Comparison of ENCODE assay signal across 12 cellular contexts in the genomic region with DNA sequence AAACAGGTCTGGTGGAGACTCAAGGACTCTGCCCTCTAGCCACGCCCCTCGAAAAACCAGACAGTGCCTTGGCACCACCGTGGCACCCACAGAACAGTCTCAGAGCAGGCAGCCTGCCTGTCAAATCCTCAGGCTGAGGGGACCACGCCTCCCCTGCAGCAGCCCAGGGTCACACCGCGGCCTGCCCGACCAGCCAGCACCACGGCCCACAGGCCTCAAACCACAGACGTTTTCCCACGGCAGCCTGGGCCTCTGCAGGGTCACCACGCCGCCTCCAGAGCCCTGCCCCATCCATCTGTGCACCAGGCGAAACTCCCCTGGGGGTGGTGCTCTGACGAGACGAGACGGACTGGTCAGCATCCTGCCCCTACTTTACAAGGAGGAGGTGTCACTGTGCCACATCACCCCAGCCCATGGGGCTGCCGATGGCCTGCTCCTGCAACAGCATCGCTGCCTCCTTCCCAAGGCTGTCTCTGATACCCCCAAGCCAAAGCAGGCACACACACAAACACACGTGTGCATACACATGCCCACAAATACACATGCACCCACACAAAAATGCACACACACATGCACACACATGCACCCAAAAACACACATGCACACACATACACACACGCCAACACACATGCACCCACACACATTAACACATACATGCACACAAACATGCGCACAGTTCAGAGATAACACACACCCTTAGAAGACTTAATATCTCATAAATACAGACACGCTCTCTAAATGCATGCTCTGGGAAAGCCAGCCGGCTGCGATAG. TPM values are rescaled to one million over a fixed set of nuclear protein-coding genes. Genes with fewer than 3 reads are reported as not detected.
A peak's percentile ranks its signal among the peaks of the same experiment; 100 is the strongest.
DNase-seq lines count a peak whose midpoint lies in the region; ATAC-seq, FAIRE-seq and TF ChIP-seq lines count a peak whose summit lies in the region.
"Had no signal": no experiment of that assay in that cellular context is flagged by ENCODE, and none has a peak within 500 bp of the region (broad histone marks: within the 10 kb centered on the region; RNA-seq: fewer than 3 reads in every experiment).

No MANE protein-coding gene starts in this region.

- no peaks in the 10 kb centered on the region for H4K20me1 ChIP-seq in smooth muscle cell (ENCODE audit: low read depth)

- H3K36me3 ChIP-seq in bronchial epithelial cell (ENCODE audit: control insufficient read depth, insufficient read depth, low read length), result no peaks in the 10 kb centered on the region
- H3K36me3 ChIP-seq in smooth muscle cell (ENCODE audit: low read depth), result no peaks in the 10 kb centered on the region

- no peak overlapping the region for H3K9ac ChIP-seq in smooth muscle cell (ENCODE audit: low read depth)

- H3K27me3 ChIP-seq in bronchial epithelial cell (ENCODE audit: control insufficient read depth, insufficient read depth, low read length) (no peaks in the 10 kb centered on the region), smooth muscle cell (ENCODE audit: low read depth) (no peaks in the 10 kb centered on the region)

- TF ChIP-seq POLR2A in NB4 (IDR thresholded peaks at IDR 0.05; ENCODE audit: extremely low read depth, insufficient read length), result no peak

- H3K4me3 ChIP-seq in NB4 (ENCODE audit: low read depth, low read length) (no peak overlapping the region), bronchial epithelial cell (ENCODE audit: low read depth, low read length) (no peak overlapping the region), smooth muscle cell (no peak overlapping the region)

- ATAC-seq in left colon (peak; percentile 54), left lobe of liver (no peak)
- ATAC-seq: HCT116 had no signal

- peaks cover 6% of the 10 kb centered on the region for H3K4me1 ChIP-seq in smooth muscle cell (ENCODE audit: low read depth)

- intact Hi-C loops in left colon (cut with DNase I, micrococcal nuclease), result no loop called here

- peak; percentile 73 for FAIRE-seq in bronchial epithelial cell (lab: Jason Lieb, UNC)

- H2AFZ ChIP-seq in smooth muscle cell (ENCODE audit: low read depth), result no peak overlapping the region

- no peak overlapping the region for H3K27ac ChIP-seq in smooth muscle cell (ENCODE audit: low read depth)

- no peaks in the 10 kb centered on the region for H3K9me3 ChIP-seq in smooth muscle cell (replicated peaks; ENCODE audit: low read depth)

- H3K4me2 ChIP-seq in smooth muscle cell, result peak overlapping the region; percentile 60

- TF ChIP-seq CTCF in NB4 (IDR thresholded peaks at IDR 0.05; ENCODE audit: low read depth, low read length), result no peak
- no peak for TF ChIP-seq CTCF in bronchial epithelial cell (IDR thresholded peaks at IDR 0.05; ENCODE audit: insufficient read depth, low read length, severe bottlenecking)
- TF ChIP-seq CTCF in smooth muscle cell (IDR thresholded peaks at IDR 0.05; ENCODE audit: borderline replicate concordance, insufficient read depth, poor library complexity, severe bottlenecking), result no peak

- no peaks in the 10 kb centered on the region for H3K79me2 ChIP-seq in smooth muscle cell (ENCODE audit: low read depth)

- WGBS in smooth muscle cell (ENCODE audit: low lambda C conversion rate), result 47% methylated on average over 23 of the region's 24 CpGs

- DNase-seq in NB4 (ENCODE audit: low read depth) (peak; percentile 66), bronchial epithelial cell (ENCODE audit: low read depth) (no peak), left colon (no peak), smooth muscle cell (lab: John Stamatoyannopoulos, UW; ENCODE audit: unreplicated experiment) (no peak), left lobe of liver (ENCODE audit: low spot score) (no peak)
- DNase-seq in activated CD4-positive, alpha-beta T cell treated with anti-CD3 and anti-CD28 coated beads for 48 hours, result no peak
- no peak for DNase-seq in stimulated activated CD4-positive, alpha-beta T cell treated with anti-CD3 and anti-CD28 coated beads, Interleukin-4, amount 100 ng/mL, for 4 hours
- DNase-seq: DMS153, NCI-H2029 treated with DMSO at 0.1 percent for 48 hours had no signal

- H3F3A ChIP-seq in smooth muscle cell (ENCODE audit: low read depth), result no peaks in the 10 kb centered on the region

RNA-seq across cellular contexts. Expression of a gene that starts 24.6 kb away (rescaled TPM):
- under 0.01 TPM in 1 of 2 replicates, not detected in the other for total RNA-seq in bronchial epithelial cell
- total RNA-seq in left colon, result under 1 TPM in 1 of 2 donors, not detected in 1; 0.11 TPM
- 0.18 TPM in 1 of 2 replicates, not detected in the other for total RNA-seq in smooth muscle cell
- polyA plus RNA-seq in smooth muscle cell, result not detected in 2 replicates
- total RNA-seq in left lobe of liver, result not detected
- total RNA-seq: M059J had no signal
- polyA plus RNA-seq: adipose tissue had no signal

RNA-seq across cellular contexts. Expression of a gene that starts 46.3 kb away (rescaled TPM):
- under 0.01 TPM in 1 of 2 replicates, not detected in the other for total RNA-seq in bronchial epithelial cell
- 1 to 10 TPM; 1.4 to 1.9 TPM for total RNA-seq in left colon
- 4.1 and 4.7 TPM in 2 replicates for total RNA-seq in smooth muscle cell
- polyA plus RNA-seq in smooth muscle cell, result 8.0 and 10.7 TPM in 2 replicates
- 0.40 TPM for total RNA-seq in left lobe of liver
- total RNA-seq: M059J had no signal
